21 cellular contexts compared by ENCODE assay signal in genomic region chr6:17677602-17678001, GRCh38.
"Had no signal": no experiment of that assay in that cellular context is flagged by ENCODE, and none has a peak within 500 bp of the region (broad histone marks: within the 10 kb centered on the region; RNA-seq: fewer than 3 reads in every experiment).

No MANE protein-coding gene starts in this region.

- H3K27ac ChIP-seq: body of pancreas, colonic mucosa, SJSA1, stomach, upper lobe of left lung had no signal

- H3K36me3 ChIP-seq: colonic mucosa had no signal

- H3K27me3 Mint-ChIP-seq: activated CD4-positive, alpha-beta T cell treated with anti-CD3 and anti-CD28 coated beads for 36 hours; activated naive CD8-positive, alpha-beta T cell treated with anti-CD3 and anti-CD28 coated beads, Interleukin-2, amount 10 ng/mL, durations not matched to agents 7 days and 5 days; progenitor cell of endocrine pancreas had no signal

- H3K27me3 ChIP-seq: body of pancreas, colonic mucosa, SJSA1, stomach, upper lobe of left lung had no signal

- DNase-seq: activated CD4-positive, alpha-beta T cell treated with anti-CD3 and anti-CD28 coated beads for 36 hours; activated CD8-positive, alpha-beta memory T cell treated with anti-CD3 and anti-CD28 coated beads for 24 hours; activated naive CD4-positive, alpha-beta T cell treated with Interleukin-2 at 50 U/mL for 16 hours; activated naive CD8-positive, alpha-beta T cell treated with anti-CD3 and anti-CD28 coated beads, Interleukin-2, amount 10 ng/mL, durations not matched to agents 7 days and 5 days; body of pancreas; caudate nucleus; colonic mucosa; foreskin melanocyte; glutamatergic neuron; hippocampal formation; islet precursor cell; left colon; stimulated activated CD4-positive, alpha-beta T cell treated with anti-CD3 and anti-CD28 coated beads, Interleukin-2, amount 100 ng/mL, for 24 hours; stomach; upper lobe of left lung had no signal

- ATAC-seq: activated CD4-positive, alpha-beta T cell treated with anti-CD3 and anti-CD28 coated beads for 36 hours; body of pancreas; left colon; WTC11 had no signal

- H3K4me3 ChIP-seq: body of pancreas, colonic mucosa, lung, SJSA1, stomach, upper lobe of left lung had no signal

- H3K4me3 Mint-ChIP-seq: activated CD4-positive, alpha-beta T cell treated with anti-CD3 and anti-CD28 coated beads for 36 hours; activated naive CD8-positive, alpha-beta T cell treated with anti-CD3 and anti-CD28 coated beads, Interleukin-2, amount 10 ng/mL, durations not matched to agents 7 days and 5 days; mesothelial cell of epicardium; neural crest cell; WTC11 had no signal

- H3K4me1 ChIP-seq: colonic mucosa, SJSA1 had no signal

- H3K27ac Mint-ChIP-seq: progenitor cell of endocrine pancreas had no signal

- H3K9me3 Mint-ChIP-seq: activated naive CD8-positive, alpha-beta T cell treated with anti-CD3 and anti-CD28 coated beads, Interleukin-2, amount 10 ng/mL, durations not matched to agents 7 days and 5 days; neural crest cell; WTC11 had no signal
